Comparison of ENCODE assay signal across 8 cellular contexts in the genomic region with DNA sequence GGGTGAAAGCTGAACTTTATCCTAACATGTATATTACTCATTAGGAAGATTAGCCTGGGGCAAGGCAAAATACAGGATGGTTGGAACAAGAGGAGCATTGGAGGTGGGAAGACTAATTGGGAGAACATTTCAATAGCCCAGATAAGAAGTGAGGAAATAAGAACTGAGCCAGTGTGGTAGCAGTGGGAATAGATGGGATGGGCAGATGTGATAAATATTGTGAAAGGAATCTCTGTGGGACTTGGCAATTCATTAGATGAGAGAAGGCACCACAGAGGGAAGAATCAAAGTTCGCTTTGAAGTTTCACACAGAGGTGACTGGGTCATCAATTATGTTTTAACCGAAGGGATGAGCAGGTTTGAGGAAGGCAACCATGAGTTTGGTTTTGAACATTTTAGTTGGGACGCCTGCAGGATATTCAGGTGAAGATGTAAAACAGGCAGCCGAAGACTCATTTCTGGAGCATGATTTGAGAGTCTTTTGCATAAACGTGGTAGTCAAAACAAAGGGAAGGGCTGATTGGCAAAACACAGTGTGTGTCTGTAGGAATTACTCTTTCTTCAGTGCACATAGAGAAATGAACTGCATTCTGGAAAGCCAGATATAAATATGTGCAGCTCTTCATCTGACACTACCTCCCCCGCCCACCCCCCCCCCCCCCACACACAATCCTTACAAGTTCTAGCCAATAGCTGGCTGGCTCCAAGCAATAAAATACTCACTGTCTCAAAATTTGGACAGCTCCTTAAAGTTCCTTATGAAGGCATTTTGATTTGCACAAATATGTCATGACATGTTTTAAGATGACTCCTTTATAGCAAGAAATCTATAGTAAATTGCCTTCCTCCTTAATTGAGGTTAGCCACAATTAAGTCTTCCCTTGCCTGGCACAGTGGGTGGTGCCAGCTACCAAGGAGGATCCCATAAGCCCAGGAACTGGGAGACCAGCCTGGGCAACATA. TPM values are rescaled to one million over a fixed set of nuclear protein-coding genes. Genes with fewer than 3 reads are reported as not detected.
A peak's percentile ranks its signal among the peaks of the same experiment; 100 is the strongest.
DNase-seq lines count a peak whose midpoint lies in the region; ATAC-seq, FAIRE-seq and TF ChIP-seq lines count a peak whose summit lies in the region.

No MANE protein-coding gene starts in this region.

- H3K4me1 ChIP-seq in small intestine (ENCODE audit: control insufficient read depth in 2 of 2, insufficient read depth in 1 of 2, low read depth in 1 of 2, low read length in 1 of 2), result peaks cover 1 to 12% of the 10 kb centered on the region in 2 donors

- 19 to 32% (median 26%) methylated on average over 6 of the region's 6 CpGs for WGBS in small intestine, 3 donors

- H3K9me3 ChIP-seq in small intestine (ENCODE audit: control insufficient read depth, low read depth), result no peaks in the 10 kb centered on the region

- ATAC-seq in GM18861 (IDR thresholded peaks at IDR 0.05; ENCODE audit: unreplicated experiment), result peak; percentile 27
- ATAC-seq in omental fat pad (ENCODE audit: low FRiP score), result no peak
- ATAC-seq in GM19023 (IDR thresholded peaks at IDR 0.05; ENCODE audit: unreplicated experiment), result no peak

- no peak overlapping the region for H3K4me3 ChIP-seq in small intestine (ENCODE audit: low read depth in 1 of 2, low read length in 2 of 2)

- H3K36me3 ChIP-seq in small intestine (ENCODE audit: control insufficient read depth in 2 of 2, insufficient read depth in 2 of 2, low read length in 2 of 2), result no peaks in the 10 kb centered on the region

- no peaks in the 10 kb centered on the region for H3K27me3 ChIP-seq in small intestine (ENCODE audit: control insufficient read depth in 2 of 2, insufficient read depth in 2 of 2, low read length in 2 of 2)

- TF ChIP-seq CTCF in omental fat pad (IDR thresholded peaks at IDR 0.05), result no peak

- H3K27ac ChIP-seq in epithelial cell of prostate (peak overlapping the region; percentile 82), small intestine (ENCODE audit: low read depth in 1 of 2, low read length in 1 of 2) (peak overlapping the region in 1 of 2 donors; percentile 74)

- FAIRE-seq in small intestine (lab: Jason Lieb, UNC), result no peak

- DNase-seq in AG20443 (ENCODE audit: low spot score) (peak; percentile 30), RKO (ENCODE audit: low spot score) (peak; percentile 49), epithelial cell of prostate (ENCODE audit: low read depth, low spot score) (no peak), small intestine (peak; percentile 62), omental fat pad (ENCODE audit: low spot score) (no peak), NCI-H2171 treated with DMSO at 0.1 percent for 48 hours (lab: John Stamatoyannopoulos, UW) (no peak)

RNA-seq across cellular contexts. Expression of a gene that starts 1.9 kb away (rescaled TPM):
- polyA plus RNA-seq in small intestine, result 10 to 100 TPM in 1 of 3 donors, 1 to 10 TPM in 1, under 1 TPM in 1; 0.67 to 18.7 (median 2.2) TPM
- 10 to 100 TPM in 1 of 4 donors, 1 to 10 TPM in 3; 6.5 to 14.4 (median 7.0) TPM for total RNA-seq in omental fat pad

Comparison
In these comparisons a context has a peak if more than half of its experiments do, and no peak if none do; other contexts are left out.
1. DNase-seq: peak in AG20443 (single experiment), RKO (single experiment) and small intestine (single experiment); none in epithelial cell of prostate (single experiment), omental fat pad (single experiment) and NCI-H2171 treated with DMSO at 0.1 percent for 48 hours (single experiment).